ENCODE assay signal across 8 cellular contexts in the genomic region with DNA sequence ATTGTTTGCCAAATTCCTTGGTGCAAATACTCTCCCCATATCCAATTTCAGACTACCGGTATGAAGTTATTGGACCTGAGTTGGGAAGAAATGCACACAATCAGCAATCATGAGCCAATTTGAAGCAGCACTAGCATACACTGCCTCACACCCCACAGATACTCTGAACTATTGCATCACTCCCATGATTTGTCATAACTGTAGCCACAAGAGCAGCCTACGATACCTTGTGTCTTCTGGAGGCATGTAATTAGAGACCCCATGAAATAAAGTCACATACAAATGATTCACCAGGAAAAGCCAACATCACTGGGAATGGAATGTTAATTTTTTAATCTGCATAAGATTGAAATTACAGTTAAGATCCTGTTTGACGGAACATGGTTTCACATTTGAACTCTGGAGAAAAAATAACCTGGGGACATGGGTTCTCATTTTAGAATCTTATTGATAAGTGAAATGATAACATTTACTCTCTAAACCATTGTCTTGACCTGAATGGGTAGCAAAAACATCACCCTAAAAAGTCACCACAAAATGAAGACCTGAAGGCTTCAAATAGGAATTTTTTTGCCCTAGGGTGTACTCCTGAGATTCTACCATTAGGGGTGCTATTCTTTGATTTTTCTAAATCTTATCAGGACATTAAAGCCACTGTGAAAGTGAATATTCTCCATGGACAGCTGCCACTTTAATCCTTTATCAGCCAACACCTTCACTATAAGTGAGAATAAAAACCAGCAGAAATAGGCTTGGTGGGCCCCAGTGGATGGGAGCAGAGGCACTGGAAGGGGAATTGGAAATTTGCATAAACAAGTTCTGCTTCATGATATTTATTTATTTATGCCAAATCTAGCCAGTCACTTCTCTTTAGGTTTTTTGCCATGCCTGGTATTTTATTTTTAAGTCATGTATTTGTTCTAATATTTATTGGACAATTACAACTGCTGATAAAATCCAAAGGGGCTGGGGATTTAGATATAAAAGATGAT. TPM values are rescaled to one million over a fixed set of nuclear protein-coding genes. Genes with fewer than 3 reads are reported as not detected.
DNase-seq lines count a peak whose midpoint lies in the region; ATAC-seq and TF ChIP-seq lines count a peak whose summit lies in the region.

No MANE protein-coding gene starts in this region.

- intact Hi-C loops in mammary epithelial cell (cut with micrococcal nuclease), result no loop called here
- intact Hi-C loops in natural killer cell (cut with micrococcal nuclease), result loop anchor here (2.0 kb wide), 1 partner anchor 94 kb away; no protein-coding TSS in a partner anchor
- intact Hi-C loops in sciatic nerve (cut with DNase I), result no loop called here

- no peaks in the 10 kb centered on the region for H3K9me3 Mint-ChIP-seq in natural killer cell

- BruUV-seq in mammary epithelial cell (replicated peaks; lab: Mats Ljungman, UMichigan), result no TSS peak

- H3K4me2 ChIP-seq in DOHH2 (ENCODE audit: low read length), result peak overlapping the region; percentile 11
- H3K4me2 ChIP-seq in mammary epithelial cell (ENCODE audit: insufficient read depth, low read depth, low read length), result peak overlapping the region; percentile 50

- no peak overlapping the region for H3K4me3 ChIP-seq in DOHH2 (ENCODE audit: low read length)
- H3K4me3 ChIP-seq in mammary epithelial cell (replicated peaks in 1 of 3; ENCODE audit: insufficient read depth in 1 of 3, low read depth in 2 of 3, low read length in 3 of 3), result no peak overlapping the region

- no peaks in the 10 kb centered on the region for H3K9me2 ChIP-seq in DOHH2 (replicated peaks; ENCODE audit: control insufficient read depth, low read length)

- H3K36me3 ChIP-seq in DOHH2 (ENCODE audit: control insufficient read depth, low read length) (no peaks in the 10 kb centered on the region), mammary epithelial cell (ENCODE audit: insufficient read depth, low read length) (no peaks in the 10 kb centered on the region)

- H3K9me3 ChIP-seq in DOHH2 (ENCODE audit: control insufficient read depth, insufficient read depth, low read length) (no peaks in the 10 kb centered on the region), mammary epithelial cell (replicated peaks; ENCODE audit: insufficient read depth, low read length) (no peaks in the 10 kb centered on the region)

- H3K4me1 Mint-ChIP-seq in natural killer cell, result peaks cover 36 to 37% of the 10 kb centered on the region in 2 donors

- no peak overlapping the region for H3K9ac ChIP-seq in mammary epithelial cell (ENCODE audit: insufficient read depth, low read length)

- in situ Hi-C loops in mammary epithelial cell (cut with MboI; ENCODE audit: low sequenced_read_pairs in 2 of 2), result no loop called here

- H3K79me2 ChIP-seq in DOHH2 (ENCODE audit: control insufficient read depth, low read length), result no peaks in the 10 kb centered on the region
- no peaks in the 10 kb centered on the region for H3K79me2 ChIP-seq in mammary epithelial cell (ENCODE audit: insufficient read depth, low read length)

- ATAC-seq in GM19324 (IDR thresholded peaks at IDR 0.05; ENCODE audit: low FRiP score, unreplicated experiment) (peak; percentile 69), HG03139 (IDR thresholded peaks at IDR 0.05; ENCODE audit: unreplicated experiment) (peak; percentile 67), natural killer cell (peak; percentile 69 to 83 (median 83)), sciatic nerve (no peak)

- H3K4me3 Mint-ChIP-seq in natural killer cell, result peak overlapping the region; percentile 33

- no peaks in the 10 kb centered on the region for H3F3A ChIP-seq in DOHH2 (ENCODE audit: control insufficient read depth, insufficient read depth)

- H2AFZ ChIP-seq in mammary epithelial cell (ENCODE audit: low read depth, low read length), result no peak overlapping the region

- H4K20me1 ChIP-seq in DOHH2 (ENCODE audit: control insufficient read depth, insufficient read depth, low read depth, low read length) (no peaks in the 10 kb centered on the region), mammary epithelial cell (ENCODE audit: insufficient read depth, low read length) (no peaks in the 10 kb centered on the region)

- H3K27me3 ChIP-seq in DOHH2 (ENCODE audit: control insufficient read depth, low read length), result no peaks in the 10 kb centered on the region
- H3K27me3 ChIP-seq in mammary epithelial cell (ENCODE audit: insufficient read depth, low read length), result peaks cover 5% of the 10 kb centered on the region

- DNase-seq in NOMO-1 treated with dmso at 0.1 percent for 144 hours (lab: John Stamatoyannopoulos, UW; ENCODE audit: unreplicated experiment) (peak; percentile 91), mammary epithelial cell (peak; percentile 81), natural killer cell (no peak), amygdala (lab: John Stamatoyannopoulos, UW) (no peak), sciatic nerve (ENCODE audit: low spot score) (no peak)

- TF ChIP-seq CTCF in DOHH2 (IDR thresholded peaks at IDR 0.05; ENCODE audit: low read depth, low read length, poor library complexity, severe bottlenecking) (peak; percentile 67), mammary epithelial cell (conservative IDR thresholded peaks at IDR 0.05 in 1 of 2, IDR thresholded peaks at IDR 0.05 in 1 of 2; ENCODE audit: extremely low read depth in 1 of 2, insufficient read depth in 1 of 2, low read depth in 1 of 2, low read length in 2 of 2) (peak; percentile 40 to 56), natural killer cell (IDR thresholded peaks at IDR 0.05) (peak; percentile 55)

- H3K4me1 ChIP-seq in DOHH2 (ENCODE audit: control insufficient read depth, low read length) (peaks cover 66% of the 10 kb centered on the region), mammary epithelial cell (ENCODE audit: insufficient read depth, low read length) (peaks cover 7% of the 10 kb centered on the region)

- H3K27ac Mint-ChIP-seq in natural killer cell, result peak overlapping the region in 1 of 2 donors; percentile 70

- no peaks in the 10 kb centered on the region for H3K27me3 Mint-ChIP-seq in natural killer cell (ENCODE audit: low read depth in 2 of 2)

- no peaks in the 10 kb centered on the region for H3K36me3 Mint-ChIP-seq in natural killer cell

- dilution Hi-C loops in mammary epithelial cell (cut with HindIII; ENCODE audit: low sequenced_read_pairs), result no loop called here

- H3K27ac ChIP-seq in DOHH2 (ENCODE audit: low read depth, low read length) (no peak overlapping the region), mammary epithelial cell (ENCODE audit: insufficient read depth, low read depth, low read length) (no peak overlapping the region)

- CTCF ChIA-PET in mammary epithelial cell (lab: Charles Lee; ENCODE audit: low non-redundant PET), result no interaction called here

- 70% methylated on average over 3 of the region's 3 CpGs for WGBS in mammary epithelial cell (ENCODE audit: low coverage, missing lambda C conversion rate)

RNA-seq across cellular contexts. Expression of a gene that starts 34.5 kb away (rescaled TPM):
- total RNA-seq in mammary epithelial cell (10 to 100 TPM; 81.3 to 98.7 TPM), natural killer cell (10 to 100 TPM; 75.3 to 82.2 (median 80.1) TPM), sciatic nerve (83.0 TPM)
- polyA plus RNA-seq in mammary epithelial cell, result 46.6 TPM
- polyA minus RNA-seq in mammary epithelial cell, result 85.6 TPM

Comparison
In these comparisons a context has a peak if more than half of its experiments do, and no peak if none do; other contexts are left out.
1. DNase-seq: peak in NOMO-1 treated with dmso at 0.1 percent for 144 hours (single experiment) and mammary epithelial cell (single experiment); none in natural killer cell (single experiment), amygdala (0 of 56) and sciatic nerve (single experiment).
2. Peak in every context shown above with its lines, with median percentiles within 50 percentile points of each other: CTCF ChIP-seq.